Comparison of ENCODE assay signal across 9 cellular contexts in genomic region chr15:90478981-90479481, GRCh38. TPM values are rescaled to one million over a fixed set of nuclear protein-coding genes. Genes with fewer than 3 reads are reported as not detected.
A peak's percentile ranks its signal among the peaks of the same experiment; 100 is the strongest.
DNase-seq lines count a peak whose midpoint lies in the region; ATAC-seq and TF ChIP-seq lines count a peak whose summit lies in the region.
"Had no signal": no experiment of that assay in that cellular context is flagged by ENCODE, and none has a peak within 500 bp of the region (broad histone marks: within the 10 kb centered on the region; RNA-seq: fewer than 3 reads in every experiment).

No MANE protein-coding gene starts in this region.

- H3K9me3 Mint-ChIP-seq in activated B cell treated with CpG ODN at 0.5 μM for 24 hours: no peaks in the 10 kb centered on the region

- CTCF ChIA-PET in activated B cell treated with CpG ODN at 0.5 μM for 24 hours (lab: Charles Lee): interaction anchor here (0.8 to 7.7 kb wide), 5 partner anchors 12 to 177 kb away, joined by 3 to 77 read pairs (median 3); no protein-coding TSS in a partner anchor

- H3K4me3 Mint-ChIP-seq in activated B cell treated with CpG ODN at 0.5 μM for 24 hours: no peak overlapping the region

- DNase-seq in EL (peak; percentile 14), activated B cell treated with CpG ODN at 0.5 μM for 24 hours (no peak), mucosa of gallbladder (ENCODE audit: low spot score) (peak; percentile 70), NK-92 (lab: John Stamatoyannopoulos, UW; ENCODE audit: unreplicated experiment) (no peak)
- DNase-seq: DMS153, NCI-H2171 treated with DMSO at 0.1 percent for 48 hours had no signal

- ATAC-seq in activated B cell treated with CpG ODN at 0.5 μM for 24 hours (ENCODE audit: low read depth): peak; percentile 68
- no peak for ATAC-seq in HG02938 (IDR thresholded peaks at IDR 0.05; ENCODE audit: unreplicated experiment)
- no peak for ATAC-seq in GM21825 (IDR thresholded peaks at IDR 0.05; ENCODE audit: unreplicated experiment)

- no peak for TF ChIP-seq CTCF in C4-2B (conservative IDR thresholded peaks at IDR 0.05)
- TF ChIP-seq CTCF in activated B cell treated with CpG ODN at 0.5 μM for 24 hours (IDR thresholded peaks at IDR 0.05): no peak

- H3K36me3 Mint-ChIP-seq in activated B cell treated with CpG ODN at 0.5 μM for 24 hours (ENCODE audit: low read depth): peaks cover 81% of the 10 kb centered on the region

- peak overlapping the region; percentile 5 for H3K27ac Mint-ChIP-seq in activated B cell treated with CpG ODN at 0.5 μM for 24 hours

- intact Hi-C loops in activated B cell treated with CpG ODN at 0.5 μM for 24 hours (cut with micrococcal nuclease): loop anchor here (10.0 kb wide), 1 partner anchor 54 kb away; no protein-coding TSS in a partner anchor

- H3K4me1 Mint-ChIP-seq in activated B cell treated with CpG ODN at 0.5 μM for 24 hours: peaks cover 49% of the 10 kb centered on the region

- peak overlapping the region; percentile 57 for H3K27ac ChIP-seq in C4-2B

- no peaks in the 10 kb centered on the region for H3K27me3 Mint-ChIP-seq in activated B cell treated with CpG ODN at 0.5 μM for 24 hours

- POLR2A ChIA-PET in activated B cell treated with CpG ODN at 0.5 μM for 24 hours (lab: Charles Lee): no interaction called here

RNA-seq across cellular contexts. Expression of gene CRTC3, which starts 50.7 kb away (rescaled TPM):
- 54.7 and 65.0 TPM in 2 replicates for total RNA-seq in activated B cell treated with CpG ODN at 0.5 μM for 24 hours
- 52.0 TPM for total RNA-seq in mucosa of gallbladder

Comparison
In these comparisons a context has a peak if more than half of its experiments do, and no peak if none do; other contexts are left out.
1. DNase-seq: peak in EL (single experiment) and mucosa of gallbladder (single experiment); none in activated B cell treated with CpG ODN at 0.5 μM for 24 hours (single experiment) and NK-92 (single experiment).